8 cellular contexts compared by ENCODE assay signal in the genomic region with DNA sequence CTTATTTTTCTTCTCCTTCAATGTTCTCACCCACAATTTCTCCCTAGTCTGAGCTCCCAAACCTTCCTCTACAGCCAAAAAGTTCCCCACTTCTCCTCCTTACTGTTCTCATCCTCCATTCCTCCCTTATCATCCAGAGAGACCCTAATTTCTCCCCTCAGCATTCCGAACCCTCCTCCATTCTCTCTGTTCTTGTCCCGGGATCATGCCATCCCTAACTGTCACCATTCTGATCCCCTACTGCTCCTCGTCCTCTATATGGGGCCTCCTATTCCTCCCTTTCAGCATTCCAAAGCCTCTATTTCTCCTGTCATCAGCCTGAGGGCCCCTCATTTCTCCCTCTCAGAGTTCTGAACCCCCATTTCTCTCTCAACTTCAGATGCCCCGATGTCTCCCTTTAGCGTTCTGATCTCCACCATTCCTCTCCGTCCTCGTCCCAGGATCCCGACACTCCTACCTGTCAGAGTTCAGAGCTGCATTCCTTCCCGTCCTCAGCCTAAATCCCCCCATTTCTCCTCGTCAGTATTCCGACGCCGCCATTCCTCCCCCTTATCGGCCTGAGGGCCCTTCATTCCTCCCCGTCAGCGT. TPM values are rescaled to one million over a fixed set of nuclear protein-coding genes. Genes with fewer than 3 reads are reported as not detected.
DNase-seq lines count a peak whose midpoint lies in the region; TF ChIP-seq lines count a peak whose summit lies in the region.

No MANE protein-coding gene starts in this region.

- H3K27ac ChIP-seq in duodenal mucosa (ENCODE audit: low read depth, low read length) = peak overlapping the region; percentile 86

- H3K4me1 Mint-ChIP-seq in nephron = peaks cover 23% of the 10 kb centered on the region

- H3K4me3 ChIP-seq in BJ (ENCODE audit: low read depth, low read length) (peak overlapping the region; percentile 89), MG63 (peak overlapping the region; percentile 81), duodenal mucosa (ENCODE audit: low read depth in 1 of 2, low read length in 2 of 2) (peak overlapping the region; percentile 99 to 100)

- H3K27me3 ChIP-seq in BJ (ENCODE audit: control insufficient read depth, insufficient read depth, low read length) (no peaks in the 10 kb centered on the region), MG63 (no peaks in the 10 kb centered on the region), duodenal mucosa (ENCODE audit: control insufficient read depth in 1 of 2, insufficient read depth in 2 of 2, low read length in 2 of 2) (no peaks in the 10 kb centered on the region)

- H3K9ac ChIP-seq in duodenal mucosa (ENCODE audit: low read depth in 1 of 2, low read length in 2 of 2) = peak overlapping the region; percentile 99

- H3K4me1 ChIP-seq in duodenal mucosa (ENCODE audit: control insufficient read depth in 1 of 2, insufficient read depth in 2 of 2, low read length in 2 of 2) = peaks cover 19 to 26% of the 10 kb centered on the region in 2 donors

- TF ChIP-seq CTCF in BJ (IDR thresholded peaks at IDR 0.05; ENCODE audit: insufficient read depth, low read depth, low read length) = no peak
- TF ChIP-seq CTCF in nephron (IDR thresholded peaks at IDR 0.05; ENCODE audit: unreplicated experiment in 3 of 3) = no peak

- CTCF ChIA-PET in BJ (lab: Yijun Ruan, JAX) = interaction anchor here (1.4 to 1.6 kb wide), 2 partner anchors 8 to 10 kb away, joined by 3 to 6 read pairs; no protein-coding TSS in a partner anchor

- in situ Hi-C loops in ACHN (cut with HindIII; ENCODE audit: low pct_ligation_motif_present, low pct_unique_long_range_greater_than_20kb, low sequenced_read_pairs) = no loop called here

- peaks cover 69% of the 10 kb centered on the region for H3K36me3 Mint-ChIP-seq in nephron (ENCODE audit: low read depth)

- H3K9me3 Mint-ChIP-seq in nephron = peaks cover 14% of the 10 kb centered on the region

- peak overlapping the region; percentile 80 to 95 (median 95) for H3K27ac Mint-ChIP-seq in nephron

- no peak for DNase-seq in BJ (ENCODE audit: low read depth)
- DNase-seq in MG63 = no peak
- no peak for DNase-seq in stimulated activated naive CD4-positive, alpha-beta T cell (lab: John Stamatoyannopoulos, UW)
- DNase-seq in ACHN = no peak
- DNase-seq in amniotic stem cell (lab: John Stamatoyannopoulos, UW) = no peak
- DNase-seq in COR-L47 (lab: John Stamatoyannopoulos, UW) = no peak

- POLR2A ChIA-PET in BJ (lab: Charles Lee) = no interaction called here

- H3K27me3 Mint-ChIP-seq in nephron (ENCODE audit: low read depth) = no peaks in the 10 kb centered on the region

- H3K9me3 ChIP-seq in MG63 (no peaks in the 10 kb centered on the region), duodenal mucosa (ENCODE audit: control insufficient read depth in 1 of 2, low read length in 2 of 2) (no peaks in the 10 kb centered on the region)

- peak overlapping the region; percentile 96 to 99 (median 97) for H3K4me3 Mint-ChIP-seq in nephron

- H3K36me3 ChIP-seq in BJ (ENCODE audit: control insufficient read depth, insufficient read depth, low read length) = peaks cover 32% of the 10 kb centered on the region
- H3K36me3 ChIP-seq in MG63 = peaks cover 64% of the 10 kb centered on the region
- H3K36me3 ChIP-seq in duodenal mucosa (ENCODE audit: control insufficient read depth in 1 of 2, insufficient read depth in 2 of 2, low read length in 2 of 2) = peaks cover 26 to 65% of the 10 kb centered on the region in 2 donors

RNA-seq across cellular contexts. Expression of gene MBD1, which starts 0.5 kb away (rescaled TPM):
- polyA plus RNA-seq in BJ (2011; rRNA removed) = 36.0 and 54.4 TPM in 2 replicates
- 33.7 and 41.6 TPM in 2 replicates for polyA minus RNA-seq in BJ (2011; rRNA and poly(A)+ RNA removed)
- total RNA-seq in MG63 (2014; rRNA removed; shearing (Covaris generic); ENCODE audit: low replicate concordance) = 28.2 and 34.4 TPM in 2 replicates

RNA-seq across cellular contexts. Expression of gene CXXC1, which starts 6.7 kb away (rescaled TPM):
- polyA plus RNA-seq in BJ (2011; rRNA removed) = 29.4 and 51.2 TPM in 2 replicates
- polyA minus RNA-seq in BJ (2011; rRNA and poly(A)+ RNA removed) = 14.3 and 22.5 TPM in 2 replicates
- 39.0 and 59.3 TPM in 2 replicates for total RNA-seq in MG63 (2014; rRNA removed; shearing (Covaris generic); ENCODE audit: low replicate concordance)

RNA-seq across cellular contexts. Expression of gene CFAP53, which starts 14.5 kb away (rescaled TPM):
- polyA plus RNA-seq in BJ (2011; rRNA removed) = 0.17 and 0.33 TPM in 2 replicates
- polyA minus RNA-seq in BJ (2011; rRNA and poly(A)+ RNA removed) = 0.15 TPM in 1 of 2 replicates, not detected in the other
- total RNA-seq in MG63 (2014; rRNA removed; shearing (Covaris generic); ENCODE audit: low replicate concordance) = not detected in 2 replicates
